ENCODE assay signal across 8 cellular contexts in the genomic region with DNA sequence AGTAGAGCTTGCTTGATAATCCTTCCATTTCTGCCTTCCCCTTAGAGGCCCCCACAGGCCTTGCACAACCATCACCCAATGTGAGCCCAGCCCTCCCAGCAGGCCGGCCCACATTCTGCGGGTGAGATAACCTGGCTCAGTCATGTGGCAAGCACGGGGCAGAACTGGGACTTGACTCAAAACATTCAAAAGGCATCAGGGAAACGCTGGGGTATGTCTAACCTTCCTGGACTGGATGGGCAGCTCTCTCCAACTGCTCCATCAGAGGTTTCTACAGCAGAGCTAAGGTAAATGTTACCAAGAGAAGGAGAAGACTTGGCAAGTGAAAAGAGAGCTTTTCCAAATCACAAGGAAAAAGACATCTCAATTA. TPM values are rescaled to one million over a fixed set of nuclear protein-coding genes. Genes with fewer than 3 reads are reported as not detected.
DNase-seq lines count a peak whose midpoint lies in the region; ATAC-seq and TF ChIP-seq lines count a peak whose summit lies in the region.

No MANE protein-coding gene starts in this region.

- intact Hi-C loops in gastrocnemius medialis (cut with DNase I; ENCODE audit: low total_unique reads), result loop anchor here (2.0 to 5.0 kb wide), 2 partner anchors 16 to 180 kb away; partner anchors contain the start of gene MED26

- in situ Hi-C loops in gastrocnemius medialis (cut with MboI; ENCODE audit: low sequenced_read_pairs in 4 of 4), result no loop called here

- ATAC-seq in gastrocnemius medialis, result peak; percentile 68 to 82
- no peak for ATAC-seq in GM21381 (IDR thresholded peaks at IDR 0.05; ENCODE audit: unreplicated experiment)

- peak; percentile 53 for DNase-seq in GM04503 (ENCODE audit: low read depth)
- peak in 74 of 76 experiments; percentile 29 to 92 (median 81) for DNase-seq in HUDEP-2 (lab: John Stamatoyannopoulos, UW; ENCODE audit: unreplicated experiment in 76 of 76)
- peak; percentile 38 for DNase-seq in activated T-cell treated with anti-CD3 and anti-CD28 coated beads, Interleukin-2, amount 50 U/mL, for 1 hour
- peak; percentile 66 for DNase-seq in germinal center (ENCODE audit: low spot score)
- peak; percentile 83 to 89 for DNase-seq in gastrocnemius medialis
- no peak for DNase-seq in NCI-H146 treated with DMSO at 0.1 percent for 48 hours (lab: John Stamatoyannopoulos, UW; ENCODE audit: unreplicated experiment)
- no peak for DNase-seq in NCI-H2171 treated with DMSO at 0.1 percent for 48 hours (lab: John Stamatoyannopoulos, UW)

- H3K27me3 ChIP-seq in gastrocnemius medialis, result no peaks in the 10 kb centered on the region

- H3K4me1 ChIP-seq in gastrocnemius medialis, result peaks cover 59 to 63% of the 10 kb centered on the region in 2 donors

- peak overlapping the region; percentile 91 to 99 (median 96) for H3K27ac ChIP-seq in gastrocnemius medialis

- no peak for TF ChIP-seq CTCF in gastrocnemius medialis (IDR thresholded peaks at IDR 0.05 in 4 of 5, conservative IDR thresholded peaks at IDR 0.05 in 1 of 5)

- H3K4me3 ChIP-seq in gastrocnemius medialis, result no peak overlapping the region

- no peaks in the 10 kb centered on the region for H3K36me3 ChIP-seq in gastrocnemius medialis

- TF ChIP-seq POLR2A in gastrocnemius medialis (IDR thresholded peaks at IDR 0.05), result peak; percentile 53 to 78

- no peaks in the 10 kb centered on the region for H3K9me3 ChIP-seq in gastrocnemius medialis

RNA-seq across cellular contexts. Expression of gene EPS15L1, which starts 24.8 kb away (rescaled TPM):
- 10 to 100 TPM; 52.5 to 61.7 (median 59.7) TPM for total RNA-seq in gastrocnemius medialis

RNA-seq across cellular contexts. Expression of gene CALR3, which starts 49.0 kb away (rescaled TPM):
- total RNA-seq in gastrocnemius medialis, result not detected

RNA-seq across cellular contexts. Expression of gene C19orf44, which starts 49.2 kb away (rescaled TPM):
- 1 to 10 TPM; 4.1 to 7.1 (median 5.0) TPM for total RNA-seq in gastrocnemius medialis

Comparison
In these comparisons a context has a peak if more than half of its experiments do, and no peak if none do; other contexts are left out.
1. DNase-seq: peak in GM04503 (single experiment), HUDEP-2 (74 of 76), activated T-cell treated with anti-CD3 and anti-CD28 coated beads, Interleukin-2, amount 50 U/mL, for 1 hour (single experiment), germinal center (single experiment) and gastrocnemius medialis (2 of 2); none in NCI-H146 treated with DMSO at 0.1 percent for 48 hours (single experiment) and NCI-H2171 treated with DMSO at 0.1 percent for 48 hours (single experiment).